In the genomic region with DNA sequence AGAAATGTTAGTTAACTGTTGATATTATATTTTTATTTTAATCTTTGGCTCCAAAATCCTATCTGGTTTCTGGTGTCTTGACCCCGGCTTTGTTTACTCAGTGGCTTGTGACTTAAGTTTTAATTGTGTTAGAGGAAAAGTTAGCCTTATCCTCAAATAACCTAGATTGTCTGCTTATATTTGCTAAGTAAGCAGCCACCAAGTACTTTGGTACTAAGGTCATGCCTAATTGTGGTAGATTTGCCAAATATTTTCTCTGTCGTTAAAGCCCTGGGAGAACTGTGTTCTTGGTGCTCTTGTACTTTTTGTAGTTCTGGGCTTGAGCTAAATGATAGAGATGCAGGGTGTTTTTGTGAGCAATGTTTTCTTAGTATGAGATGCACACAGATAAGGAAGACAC, we compare ENCODE assay signal across 29 cellular contexts. TPM values are rescaled to one million over a fixed set of nuclear protein-coding genes. Genes with fewer than 3 reads are reported as not detected.
"Had no signal": no experiment of that assay in that cellular context is flagged by ENCODE, and none has a peak within 500 bp of the region (broad histone marks: within the 10 kb centered on the region; RNA-seq: fewer than 3 reads in every experiment).

No MANE protein-coding gene starts in this region.

- DNase-seq: activated CD4-positive, alpha-beta T cell treated with anti-CD3 and anti-CD28 coated beads for 1 hour; activated CD4-positive, alpha-beta T cell treated with anti-CD3 and anti-CD28 coated beads for 4 hours; activated CD4-positive, alpha-beta T cell treated with anti-CD3 and anti-CD28 coated beads, Interleukin-2, amount 50 U/mL, for 1 hour; activated CD4-positive, alpha-beta T cell treated with anti-CD3 and anti-CD28 coated beads, Interleukin-2, amount 50 U/mL, for 48 hours; activated CD8-positive, alpha-beta memory T cell treated with anti-CD3 and anti-CD28 coated beads for 24 hours; activated CD8-positive, alpha-beta T cell treated with anti-CD3 and anti-CD28 coated beads for 36 hours; activated effector memory CD4-positive, alpha-beta T cell treated with Interleukin-2 at 50 U/mL for 16 hours; activated gamma-delta T cell treated with Interleukin-2 at 50 U/mL for 16 hours; activated naive CD4-positive, alpha-beta T cell treated with Interleukin-2 at 50 U/mL for 16 hours; activated naive CD8-positive, alpha-beta T cell treated with anti-CD3 and anti-CD28 coated beads for 36 hours; activated naive CD8-positive, alpha-beta T cell treated with anti-CD3 and anti-CD28 coated beads, Interleukin-2, amount 50 U/mL, for 24 hours; activated T-cell treated with anti-CD3 and anti-CD28 coated beads, Interleukin-2, amount 50 U/mL, for 4 hours; adrenal gland; amygdala; aorta; central memory CD4-positive, alpha-beta T cell; cerebellar nuclear complex; colonic mucosa; dorsolateral prefrontal cortex; effector memory CD4-positive, alpha-beta T cell; endodermal cell; foreskin fibroblast; head of caudate nucleus; T-helper 2 cell had no signal

- ATAC-seq: activated CD8-positive, alpha-beta T cell treated with anti-CD3 and anti-CD28 coated beads for 36 hours; activated naive CD8-positive, alpha-beta T cell treated with anti-CD3 and anti-CD28 coated beads, Interleukin-2, amount 50 U/mL, for 24 hours; activated T-cell treated with anti-CD3 and anti-CD28 coated beads, Interleukin-2, amount 50 U/mL, for 4 hours; activated T-helper 17 cell treated with anti-CD3 and anti-CD28 coated beads, Interleukin-2, amount 50 U/mL, for 72 hours; esophagus mucosa; WTC11 had no signal

RNA-seq across cellular contexts. Expression of a gene that starts 34.8 kb away (rescaled TPM):
- total RNA-seq: activated CD8-positive, alpha-beta T cell treated with anti-CD3 and anti-CD28 coated beads for 36 hours; activated naive CD8-positive, alpha-beta T cell treated with anti-CD3 and anti-CD28 coated beads for 36 hours; activated T-cell treated with anti-CD3 and anti-CD28 coated beads, Interleukin-2, amount 50 U/mL, for 4 hours; activated T-helper 17 cell treated with anti-CD3 and anti-CD28 coated beads, Interleukin-2, amount 50 U/mL, for 72 hours; epithelial cell of proximal tubule; esophagus mucosa; T-helper 1 cell treated with Interleukin-12 subunit alpha and Interleukin-12 subunit beta and Interleukin-4 antibody, amounts not matched to agents 30 ng/mL and 1 ng/mL, for 36 hours had no signal
